8 cellular contexts compared by ENCODE assay signal in genomic region chr17:14070344-14071007, GRCh38. TPM values are rescaled to one million over a fixed set of nuclear protein-coding genes. Genes with fewer than 3 reads are reported as not detected.
DNase-seq lines count a peak whose midpoint lies in the region; ATAC-seq and TF ChIP-seq lines count a peak whose summit lies in the region.

No MANE protein-coding gene starts in this region.

- H3K79me2 ChIP-seq in GM23248 (ENCODE audit: insufficient read depth) = peaks cover 92% of the 10 kb centered on the region

- peaks cover 18% of the 10 kb centered on the region for H3K36me3 Mint-ChIP-seq in T-cell

- peak overlapping the region; percentile 92 for H3K4me2 ChIP-seq in GM23248 (ENCODE audit: unreplicated experiment)

- no peaks in the 10 kb centered on the region for H3K27me3 Mint-ChIP-seq in T-cell

- no peak for ATAC-seq in T-cell (replicated peaks in 1 of 4)
- ATAC-seq in gastrocnemius medialis = no peak
- no peak for ATAC-seq in HG03457 (IDR thresholded peaks at IDR 0.05; ENCODE audit: unreplicated experiment)
- ATAC-seq in GM19035 (IDR thresholded peaks at IDR 0.05; ENCODE audit: unreplicated experiment) = no peak

- no peak overlapping the region for H2AFZ ChIP-seq in GM23248

- no peaks in the 10 kb centered on the region for H3K9me3 Mint-ChIP-seq in T-cell

- H3K4me1 Mint-ChIP-seq in T-cell = peaks cover 39 to 54% (median 50%) of the 10 kb centered on the region in 3 donors

- no peak for TF ChIP-seq POLR2A in gastrocnemius medialis (IDR thresholded peaks at IDR 0.05)

- peak overlapping the region; percentile 92 for H3K9ac ChIP-seq in GM23248

- no peaks in the 10 kb centered on the region for H3F3A ChIP-seq in GM23248 (ENCODE audit: insufficient read depth)

- 65 to 66% methylated on average over 6 of the region's 6 CpGs for WGBS in GM23248 (ENCODE audit: low coverage in 1 of 2, low lambda C conversion rate in 2 of 2, missing lambda C conversion rate in 2 of 2), 2 experiments

- H3K4me1 ChIP-seq in GM23248 (ENCODE audit: insufficient read depth) (peaks cover 20% of the 10 kb centered on the region), gastrocnemius medialis (peaks cover 21 to 23% of the 10 kb centered on the region in 2 donors)

- H3K9me3 ChIP-seq in GM23248 (ENCODE audit: low read depth) = no peaks in the 10 kb centered on the region
- H3K9me3 ChIP-seq in gastrocnemius medialis = no peaks in the 10 kb centered on the region

- H3K27ac Mint-ChIP-seq in T-cell = no peak overlapping the region

- in situ Hi-C loops in GM23248 (cut with MboI) = loop anchor here (25.0 kb wide), 1 partner anchor 733 kb away; no protein-coding TSS in a partner anchor
- in situ Hi-C loops in gastrocnemius medialis (cut with MboI; ENCODE audit: low sequenced_read_pairs in 4 of 4) = no loop called here

- TF ChIP-seq CTCF in gastrocnemius medialis (IDR thresholded peaks at IDR 0.05 in 4 of 5, conservative IDR thresholded peaks at IDR 0.05 in 1 of 5) = no peak

- POLR2A ChIA-PET in T-cell (lab: Charles Lee) = no interaction called here

- no peaks in the 10 kb centered on the region for H3K9me2 ChIP-seq in GM23248 (ENCODE audit: insufficient read depth)

- H3K27me3 ChIP-seq in GM23248 (replicated peaks; ENCODE audit: insufficient read depth) = no peaks in the 10 kb centered on the region
- no peaks in the 10 kb centered on the region for H3K27me3 ChIP-seq in gastrocnemius medialis

- peak overlapping the region; percentile 93 to 99 (median 96) for H3K4me3 Mint-ChIP-seq in T-cell

- intact Hi-C loops in gastrocnemius medialis (cut with DNase I; ENCODE audit: low total_unique reads) = no loop called here

- H3K36me3 ChIP-seq in GM23248 (ENCODE audit: low read depth) (peaks cover 10% of the 10 kb centered on the region; the same call in 1 of the 2 replicates), gastrocnemius medialis (peaks cover 0 to 4% of the 10 kb centered on the region in 2 donors)

- H3K4me3 ChIP-seq in GM23248 (peak overlapping the region; percentile 96), gastrocnemius medialis (peak overlapping the region; percentile 92 to 99 (median 97))

- H4K20me1 ChIP-seq in GM23248 (ENCODE audit: insufficient read depth) = no peaks in the 10 kb centered on the region

- H3K27ac ChIP-seq in GM23248 (no peak overlapping the region), gastrocnemius medialis (peak overlapping the region in 3 of 4 donors; percentile 93 to 98 (median 97))

- no peak for DNase-seq in GM23248
- DNase-seq in T-cell = no peak
- peak; percentile 14 for DNase-seq in glomerular visceral epithelial cell (ENCODE audit: extremely low spot score)
- DNase-seq in gastrocnemius medialis = no peak
- no peak for DNase-seq in ureter (ENCODE audit: low spot score)
- no peak for DNase-seq in H4 (ENCODE audit: low spot score)

- CTCF ChIA-PET in T-cell (lab: Charles Lee) = no interaction called here

RNA-seq across cellular contexts. Expression of gene COX10, which starts 1.2 kb away (rescaled TPM):
- total RNA-seq in GM23248 (2014; rRNA removed; shearing (Covaris generic)) = 13.9 and 24.4 TPM in 2 replicates
- 16.0 and 18.5 TPM in 2 replicates for polyA plus RNA-seq in GM23248 (2016; fragmentation: Nextera tagmentation; extraction: Ambion mirVana)
- total RNA-seq in T-cell = 10 to 100 TPM; 14.8 to 18.0 (median 16.3) TPM
- total RNA-seq in gastrocnemius medialis = 100 to 1,000 TPM in 1 of 4 donors, 10 to 100 TPM in 3; 70.6 to 123 (median 87.3) TPM
- total RNA-seq in ureter = 24.9 TPM
- total RNA-seq in H4 (2014; rRNA removed; shearing (Covaris generic)) = 25.0 and 28.3 TPM in 2 replicates
